21 cellular contexts compared by ENCODE assay signal in genomic region chr14:103095210-103095778, GRCh38. TPM values are rescaled to one million over a fixed set of nuclear protein-coding genes. Genes with fewer than 3 reads are reported as not detected.
DNase-seq lines count a peak whose midpoint lies in the region; ATAC-seq and TF ChIP-seq lines count a peak whose summit lies in the region.
"Had no signal": no experiment of that assay in that cellular context is flagged by ENCODE, and none has a peak within 500 bp of the region (broad histone marks: within the 10 kb centered on the region; RNA-seq: fewer than 3 reads in every experiment).

No MANE protein-coding gene starts in this region.

- H4K91ac ChIP-seq in IMR-90 (ENCODE audit: insufficient read depth, low read depth, low read length), result no peak overlapping the region

- no peak overlapping the region for H2BK5ac ChIP-seq in IMR-90 (ENCODE audit: low read depth, low read length, poor library complexity, severe bottlenecking)

- no peak overlapping the region for H3K14ac ChIP-seq in IMR-90 (replicated peaks; ENCODE audit: low read depth, low read length)

- POLR2A ChIA-PET in IMR-90 (lab: Charles Lee; ENCODE audit: unreplicated experiment), result no interaction called here

- H3K18ac ChIP-seq in IMR-90 (ENCODE audit: low read depth, low read length), result no peak overlapping the region

- TF ChIP-seq CTCF in IMR-90 (conservative IDR thresholded peaks at IDR 0.05; ENCODE audit: low read depth, low read length), result no peak
- TF ChIP-seq CTCF in esophagus muscularis mucosa (IDR thresholded peaks at IDR 0.05), result no peak
- TF ChIP-seq CTCF in spleen (IDR thresholded peaks at IDR 0.05 in 8 of 11, conservative IDR thresholded peaks at IDR 0.05 in 3 of 11), result no peak

- ATAC-seq in IMR-90 (ENCODE audit: low read depth) (no peak), GM18511 (IDR thresholded peaks at IDR 0.05; ENCODE audit: unreplicated experiment) (no peak), GM19351 (IDR thresholded peaks at IDR 0.05; ENCODE audit: unreplicated experiment) (no peak)
- ATAC-seq: activated CD8-positive, alpha-beta memory T cell treated with anti-CD3 and anti-CD28 coated beads, Interleukin-2, amount 10 ng/mL, durations not matched to agents 7 days and 5 days; activated naive CD4-positive, alpha-beta T cell treated with anti-CD3 and anti-CD28 coated beads, Interleukin-2, amount 50 U/mL, for 72 hours; effector memory CD8-positive, alpha-beta T cell; naive thymus-derived CD4-positive, alpha-beta T cell; T-cell had no signal

- no peak overlapping the region for H2AK9ac ChIP-seq in IMR-90 (replicated peaks; ENCODE audit: low read depth, low read length, poor library complexity)

- H3K4me2 ChIP-seq in IMR-90 (ENCODE audit: low read depth, low read length), result no peak overlapping the region

- in situ Hi-C loops in IMR-90 (cut with MboI; ENCODE audit: low sequenced_read_pairs), result no loop called here

- no peak overlapping the region for H3K56ac ChIP-seq in IMR-90 (ENCODE audit: extremely low read depth, insufficient read depth, low read length)

- TF ChIP-seq RAD21 in IMR-90 (IDR thresholded peaks at IDR 0.05; ENCODE audit: low read length), result no peak

- H3K4me3 ChIP-seq in IMR-90 (ENCODE audit: insufficient read depth, low read depth, low read length) (no peak overlapping the region), esophagus muscularis mucosa (no peak overlapping the region), mucosa of stomach (ENCODE audit: low read length) (peak overlapping the region; percentile 9), spleen (peak overlapping the region in 5 of 8 donors; percentile 2 to 46 (median 13))

- H3K36me3 ChIP-seq in IMR-90 (ENCODE audit: control insufficient read depth, insufficient read depth, low read length) (no peaks in the 10 kb centered on the region), esophagus muscularis mucosa (no peaks in the 10 kb centered on the region), mucosa of stomach (ENCODE audit: control insufficient read depth, insufficient read depth, low read length) (no peaks in the 10 kb centered on the region), spleen (no peaks in the 10 kb centered on the region)

- peaks cover 35% of the 10 kb centered on the region for H3K27me3 ChIP-seq in IMR-90 (ENCODE audit: control insufficient read depth, insufficient read depth, low read length)
- H3K27me3 ChIP-seq in esophagus muscularis mucosa, result peaks cover 0 to 30% (median 7%) of the 10 kb centered on the region in 4 donors
- H3K27me3 ChIP-seq in mucosa of stomach (ENCODE audit: control insufficient read depth, insufficient read depth, low read length), result peaks cover 5% of the 10 kb centered on the region
- peaks cover 0 to 18% (median 0%) of the 10 kb centered on the region in 7 donors for H3K27me3 ChIP-seq in spleen (replicated peaks in 1 of 7)

- intact Hi-C loops in IMR-90 (cut with micrococcal nuclease) (no loop called here), esophagus muscularis mucosa (cut with DNase I) (no loop called here), spleen (cut with DNase I; ENCODE audit: low total_unique reads) (loop anchor here (10.0 kb wide), 1 partner anchor 400 kb away; no protein-coding TSS in a partner anchor)

- H2BK120ac ChIP-seq in IMR-90 (ENCODE audit: low read depth, low read length), result no peak overlapping the region

- H2AK5ac ChIP-seq in IMR-90 (ENCODE audit: low read depth, low read length), result no peak overlapping the region

- no peak for TF ChIP-seq EP300 in esophagus muscularis mucosa (IDR thresholded peaks at IDR 0.05)

- H2BK20ac ChIP-seq in IMR-90 (ENCODE audit: low read depth, low read length), result no peak overlapping the region

- CTCF ChIA-PET in IMR-90 (lab: Yijun Ruan, JAX), result interaction anchor here (1.1 to 1.8 kb wide), 2 partner anchors 9 to 89 kb away, joined by 3 to 8 read pairs; no protein-coding TSS in a partner anchor

- H4K5ac ChIP-seq in IMR-90 (ENCODE audit: low read depth, low read length), result no peak overlapping the region

- no peaks in the 10 kb centered on the region for H3K79me1 ChIP-seq in IMR-90 (ENCODE audit: low read depth in 1 of 2, low read length in 2 of 2)

- H2AFZ ChIP-seq in IMR-90 (replicated peaks; ENCODE audit: low read length, poor library complexity), result peak overlapping the region; percentile 18

- BruUV-seq in IMR-90 (replicated peaks; lab: Mats Ljungman, UMichigan), result no TSS peak

- H2BK15ac ChIP-seq in IMR-90 (ENCODE audit: low read depth, low read length), result no peak overlapping the region

- H3K27ac ChIP-seq in IMR-90 (ENCODE audit: insufficient read depth, low read length) (no peak overlapping the region), esophagus muscularis mucosa (replicated peaks in 1 of 4) (peak overlapping the region in 3 of 4 donors; percentile 57 to 68 (median 63)), spleen (peak overlapping the region; percentile 15 to 85 (median 78))

- TF ChIP-seq POLR2A in IMR-90 (IDR thresholded peaks at IDR 0.05; ENCODE audit: low read depth, low read length) (no peak), esophagus muscularis mucosa (IDR thresholded peaks at IDR 0.05; ENCODE audit: low read depth) (no peak), spleen (IDR thresholded peaks at IDR 0.05) (no peak)

- no peak overlapping the region for H3K4ac ChIP-seq in IMR-90 (ENCODE audit: low read depth, low read length)

- no peak overlapping the region for H3K23ac ChIP-seq in IMR-90 (ENCODE audit: low read depth, low read length)

- peaks cover 11% of the 10 kb centered on the region for H3K4me1 ChIP-seq in IMR-90 (ENCODE audit: control insufficient read depth, insufficient read depth, low read length)
- H3K4me1 ChIP-seq in esophagus muscularis mucosa, result peaks cover 6 to 39% (median 32%) of the 10 kb centered on the region in 4 donors
- peaks cover 55% of the 10 kb centered on the region for H3K4me1 ChIP-seq in mucosa of stomach (ENCODE audit: control insufficient read depth, insufficient read depth, low read length)
- H3K4me1 ChIP-seq in spleen, result peaks cover 4 to 72% (median 57%) of the 10 kb centered on the region in 6 donors

- dilution Hi-C loops in IMR-90 (cut with HindIII; ENCODE audit: low sequenced_read_pairs, unreplicated experiment), result no loop called here

- H4K8ac ChIP-seq in IMR-90 (ENCODE audit: low read depth in 2 of 2, low read length in 2 of 2), result no peak overlapping the region; a peak in 1 of 4 replicates

- no peaks in the 10 kb centered on the region; the same call in 1 of the 2 replicates for H4K20me1 ChIP-seq in IMR-90 (ENCODE audit: insufficient read depth, low read length)

- no peaks in the 10 kb centered on the region for H3K9me1 ChIP-seq in IMR-90 (ENCODE audit: insufficient read depth, low read length)

- H3K9me3 ChIP-seq in IMR-90 (ENCODE audit: control insufficient read depth, insufficient read depth, low read length) (no peaks in the 10 kb centered on the region; the same call in 1 of the 2 replicates), esophagus muscularis mucosa (no peaks in the 10 kb centered on the region), mucosa of stomach (ENCODE audit: control insufficient read depth, low read length) (no peaks in the 10 kb centered on the region), spleen (no peaks in the 10 kb centered on the region)

- no peak for DNase-seq in IMR-90
- no peak for DNase-seq in esophagus muscularis mucosa (ENCODE audit: extremely low spot score)
- DNase-seq in spleen, result no peak
- no peak for DNase-seq in activated CD4-positive, alpha-beta T cell treated with anti-CD3 and anti-CD28 coated beads, Interleukin-2, amount 50 U/mL, for 48 hours
- DNase-seq: activated CD4-positive, alpha-beta T cell treated with anti-CD3 and anti-CD28 coated beads for 48 hours; activated CD8-positive, alpha-beta memory T cell treated with anti-CD3 and anti-CD28 coated beads, Interleukin-2, amount 10 ng/mL, durations not matched to agents 7 days and 5 days; DMS153; effector memory CD8-positive, alpha-beta T cell; glutamatergic neuron; naive thymus-derived CD4-positive, alpha-beta T cell; NCI-H1930; substantia nigra; T-cell had no signal

- H3K9ac ChIP-seq in IMR-90 (ENCODE audit: low read depth, low read length) (no peak overlapping the region), mucosa of stomach (ENCODE audit: low read length) (peak overlapping the region; percentile 52)

- 85% methylated on average over 6 of the region's 11 CpGs; no CpG with 5 or more reads in 1 of the 2 experiments for WGBS in IMR-90 (ENCODE audit: extremely low coverage in 2 of 2, insufficient read length in 1 of 2), 2 experiments
- 80% methylated on average over 4 of the region's 11 CpGs for WGBS in esophagus muscularis mucosa
- 75 to 90% (median 88%) methylated on average over 10 to 11 of the region's 11 CpGs for WGBS in spleen, 5 donors

TF ChIP-seq in IMR-90, 13 proteins besides CTCF, POLR2A, EP300 and RAD21 (continues in another document):
- no peak for TF ChIP-seq NFE2L2 (IDR thresholded peaks at IDR 0.05; ENCODE audit: low read depth, low read length)

RNA-seq across cellular contexts. Expression of gene EXOC3L4, which starts 0.8 kb away (rescaled TPM):
- not detected in 2 replicates for total RNA-seq in IMR-90 (2012; rRNA removed)
- polyA plus RNA-seq in IMR-90 (2012; rRNA removed), result not detected in 2 replicates
- 0.14 TPM in 1 of 2 replicates, not detected in the other for polyA plus RNA-seq in IMR-90 (2012; cell fraction: cytosol; rRNA removed)
- 0.72 and 0.85 TPM in 2 replicates for polyA plus RNA-seq in IMR-90 (2012; cell fraction: nucleus; rRNA removed; ENCODE audit: low replicate concordance)
- 1 to 10 TPM in 3 of 4 donors, under 1 TPM in 1; 0.42 to 2.0 (median 1.2) TPM for total RNA-seq in esophagus muscularis mucosa
- total RNA-seq in spleen, result 10 to 100 TPM in 4 of 7 donors, 1 to 10 TPM in 3; 2.0 to 30.0 (median 10.5) TPM
- polyA plus RNA-seq in spleen, result 10 to 100 TPM; 18.5 to 39.2 (median 25.4) TPM
- total RNA-seq: activated CD8-positive, alpha-beta memory T cell treated with anti-CD3 and anti-CD28 coated beads, Interleukin-2, amount 10 ng/mL, durations not matched to agents 7 days and 5 days; activated naive CD4-positive, alpha-beta T cell treated with anti-CD3 and anti-CD28 coated beads, Interleukin-2, amount 50 U/mL, for 72 hours; activated T-helper 1 cell treated with anti-CD3 and anti-CD28 coated beads, Interleukin-12 subunit alpha, Interleukin-12 subunit beta, Interleukin-2, Interleukin-4 antibody, amounts not matched to agents 30 ng/mL and 10 ng/mL and 1 ng/mL, durations not matched to agents 14 hours and 24 hours and 36 hours; chondrocyte; naive thymus-derived CD4-positive, alpha-beta T cell had no signal
- polyA plus RNA-seq: naive thymus-derived CD4-positive, alpha-beta T cell had no signal

RNA-seq across cellular contexts. Expression of gene LBHD2, which starts 11.3 kb away (rescaled TPM):
- total RNA-seq in IMR-90 (2012; rRNA removed), result not detected in 2 replicates
- polyA plus RNA-seq in IMR-90 (2012; rRNA removed), result not detected in 2 replicates
- polyA plus RNA-seq in IMR-90 (2012; cell fraction: cytosol; rRNA removed), result 0.18 TPM in 1 of 2 replicates, not detected in the other
- polyA plus RNA-seq in IMR-90 (2012; cell fraction: nucleus; rRNA removed; ENCODE audit: low replicate concordance), result not detected in 2 replicates
- not detected for total RNA-seq in esophagus muscularis mucosa
- total RNA-seq in spleen, result not detected
- under 1 TPM in 2 of 3 donors, not detected in 1; 0.52 to 0.55 TPM for polyA plus RNA-seq in spleen
- total RNA-seq: activated CD8-positive, alpha-beta memory T cell treated with anti-CD3 and anti-CD28 coated beads, Interleukin-2, amount 10 ng/mL, durations not matched to agents 7 days and 5 days; activated naive CD4-positive, alpha-beta T cell treated with anti-CD3 and anti-CD28 coated beads, Interleukin-2, amount 50 U/mL, for 72 hours; activated T-helper 1 cell treated with anti-CD3 and anti-CD28 coated beads, Interleukin-12 subunit alpha, Interleukin-12 subunit beta, Interleukin-2, Interleukin-4 antibody, amounts not matched to agents 30 ng/mL and 10 ng/mL and 1 ng/mL, durations not matched to agents 14 hours and 24 hours and 36 hours; chondrocyte; fibroblast of lung; lower leg skin; naive thymus-derived CD4-positive, alpha-beta T cell; T-cell had no signal
- polyA plus RNA-seq: fibroblast of lung; naive thymus-derived CD4-positive, alpha-beta T cell had no signal

RNA-seq across cellular contexts. Expression of gene TNFAIP2, which starts 28.0 kb away (rescaled TPM):
- total RNA-seq in IMR-90 (2012; rRNA removed) (5.0 and 6.3 TPM in 2 replicates), esophagus muscularis mucosa (100 to 1,000 TPM in 1 of 4 donors, 10 to 100 TPM in 3; 29.0 to 104 (median 74.0) TPM), spleen (100 to 1,000 TPM; 147 to 297 (median 261) TPM)
- polyA plus RNA-seq in IMR-90 (2012; rRNA removed) (9.6 and 9.9 TPM in 2 replicates), spleen (100 to 1,000 TPM in 2 of 3 donors, 10 to 100 TPM in 1; 90.2 to 410 (median 391) TPM)
- polyA plus RNA-seq in IMR-90 (2012; cell fraction: cytosol; rRNA removed), result 10.7 and 12.7 TPM in 2 replicates
- polyA plus RNA-seq in IMR-90 (2012; cell fraction: nucleus; rRNA removed; ENCODE audit: low replicate concordance), result 43.9 and 49.0 TPM in 2 replicates
- polyA plus RNA-seq: naive thymus-derived CD4-positive, alpha-beta T cell had no signal

RNA-seq across cellular contexts. Expression of gene CDC42BPB, which starts 37.9 kb away (rescaled TPM):
- total RNA-seq in IMR-90 (2012; rRNA removed) (48.0 and 49.1 TPM in 2 replicates), esophagus muscularis mucosa (100 to 1,000 TPM in 2 of 4 donors, 10 to 100 TPM in 2; 93.9 to 132 (median 110) TPM), spleen (10 to 100 TPM; 40.2 to 94.5 (median 79.6) TPM)
- polyA plus RNA-seq in IMR-90 (2012; rRNA removed) (73.6 and 81.4 TPM in 2 replicates), spleen (10 to 100 TPM in 2 of 3 donors, 1 to 10 TPM in 1; 6.4 to 22.6 (median 10.1) TPM)
- 45.7 and 64.7 TPM in 2 replicates for polyA plus RNA-seq in IMR-90 (2012; cell fraction: cytosol; rRNA removed)
- polyA plus RNA-seq in IMR-90 (2012; cell fraction: nucleus; rRNA removed; ENCODE audit: low replicate concordance), result 168 and 207 TPM in 2 replicates

Comparison
In these comparisons a context has a peak if more than half of its experiments do, and no peak if none do; other contexts are left out.
1. H3K4me3 ChIP-seq: peak in mucosa of stomach (single experiment) and spleen (5 of 8); none in IMR-90 (single experiment) and esophagus muscularis mucosa (0 of 4).